In the genomic region with DNA sequence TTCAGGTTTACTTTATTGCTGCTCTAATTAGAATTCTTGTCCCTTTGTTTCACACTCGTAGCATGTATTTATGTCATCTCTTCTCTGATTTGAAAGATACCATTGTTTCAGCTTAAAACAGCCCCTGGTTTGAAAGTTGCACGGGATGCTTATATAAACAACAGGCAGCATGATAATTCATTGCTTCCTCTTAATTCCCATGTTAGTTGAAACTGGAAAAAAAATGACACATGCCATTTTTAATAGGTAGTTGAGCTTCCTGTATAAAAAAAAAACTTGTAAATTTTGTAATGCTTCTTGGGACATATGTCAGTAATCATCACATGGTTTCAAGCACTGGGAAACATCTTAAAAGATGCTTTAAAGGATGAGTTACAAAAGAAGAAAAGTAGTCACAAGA, we compare ENCODE assay signal across 23 cellular contexts.
DNase-seq lines count a peak whose midpoint lies in the region; ATAC-seq and TF ChIP-seq lines count a peak whose summit lies in the region.
"Had no signal": no experiment of that assay in that cellular context is flagged by ENCODE, and none has a peak within 500 bp of the region (broad histone marks: within the 10 kb centered on the region; RNA-seq: fewer than 3 reads in every experiment).

No MANE protein-coding gene starts in this region.

- no peak overlapping the region for H3K4me2 ChIP-seq in osteoblast (ENCODE audit: insufficient read depth, low read length)
- H3K4me2 ChIP-seq: BLaER1 had no signal

- H4K20me1 ChIP-seq in osteoblast (ENCODE audit: insufficient read depth, low read length), result peaks cover 9% of the 10 kb centered on the region
- H4K20me1 ChIP-seq: BLaER1 had no signal

- peaks cover 11% of the 10 kb centered on the region for H3K4me1 ChIP-seq in osteoblast (ENCODE audit: insufficient read depth, low read length)
- H3K4me1 ChIP-seq: BLaER1 had no signal

- H3K27ac ChIP-seq in SK-N-MC, result no peak overlapping the region
- no peak overlapping the region for H3K27ac ChIP-seq in osteoblast (ENCODE audit: low read depth, low read length)
- H3K27ac ChIP-seq: BLaER1, GM23248 had no signal

- DNase-seq in SK-N-MC (ENCODE audit: low read depth, low spot score) (no peak), foreskin melanocyte (peak; percentile 38), osteoblast (ENCODE audit: insufficient read length, low spot score, missing footprints) (peak; percentile 37), left cardiac atrium (no peak), H4 (ENCODE audit: low spot score) (no peak)
- DNase-seq: Calu3; CD8-positive, alpha-beta T cell; DMS153; GM23248; Karpas-422; MV-4-11; NCI-H1105 treated with DMSO at 0.1 percent for 48 hours; NCI-H1694; NCI-H2081; NCI-H2171; NCI-H345; NCI-H524; NCI-H82 had no signal

- H3K9me3 ChIP-seq in SK-N-MC (ENCODE audit: low read depth, low read length) (no peaks in the 10 kb centered on the region), osteoblast (ENCODE audit: low read depth, low read length) (no peaks in the 10 kb centered on the region)
- H3K9me3 ChIP-seq: BLaER1 had no signal

- peak overlapping the region; percentile 60 for H3K4me3 ChIP-seq in SK-N-MC
- H3K4me3 ChIP-seq in osteoblast (ENCODE audit: insufficient read depth, low read length), result no peak overlapping the region
- H3K4me3 ChIP-seq: BLaER1, GM23248 had no signal

- no peak for TF ChIP-seq CTCF in osteoblast (IDR thresholded peaks at IDR 0.05; ENCODE audit: extremely low read depth, low read depth, low read length)

- no peaks in the 10 kb centered on the region for H3K79me2 ChIP-seq in osteoblast (ENCODE audit: insufficient read depth, low read length)

- no peaks in the 10 kb centered on the region for H3K27me3 ChIP-seq in osteoblast (ENCODE audit: insufficient read depth, low read length)
- H3K27me3 ChIP-seq: BLaER1 had no signal

- H2AFZ ChIP-seq in osteoblast (ENCODE audit: low read length), result no peak overlapping the region
- H2AFZ ChIP-seq: GM23248 had no signal

- intact Hi-C loops in left cardiac atrium (cut with DNase I), result no loop called here

- H3K36me3 ChIP-seq in SK-N-MC (ENCODE audit: insufficient read depth, low read length) (no peaks in the 10 kb centered on the region), osteoblast (ENCODE audit: insufficient read depth, low read length) (peaks cover 17% of the 10 kb centered on the region)
- H3K36me3 ChIP-seq: BLaER1 had no signal

- no peak overlapping the region for H3K9ac ChIP-seq in SK-N-MC (ENCODE audit: insufficient read length)
- H3K9ac ChIP-seq: BLaER1, GM23248 had no signal

- ATAC-seq in HG03039 (IDR thresholded peaks at IDR 0.05; ENCODE audit: unreplicated experiment) (no peak), left cardiac atrium (no peak), GM18870 (IDR thresholded peaks at IDR 0.05; ENCODE audit: unreplicated experiment) (no peak)
- ATAC-seq: CD8-positive, alpha-beta T cell; HCT116; Panc1 had no signal

Comparison
In these comparisons a context has a peak if more than half of its experiments do, and no peak if none do; other contexts are left out.
1. DNase-seq: peak in foreskin melanocyte (single experiment) and osteoblast (single experiment); none in SK-N-MC (single experiment), left cardiac atrium (single experiment) and H4 (single experiment).